ENCODE assay signal across 9 cellular contexts in the genomic region with DNA sequence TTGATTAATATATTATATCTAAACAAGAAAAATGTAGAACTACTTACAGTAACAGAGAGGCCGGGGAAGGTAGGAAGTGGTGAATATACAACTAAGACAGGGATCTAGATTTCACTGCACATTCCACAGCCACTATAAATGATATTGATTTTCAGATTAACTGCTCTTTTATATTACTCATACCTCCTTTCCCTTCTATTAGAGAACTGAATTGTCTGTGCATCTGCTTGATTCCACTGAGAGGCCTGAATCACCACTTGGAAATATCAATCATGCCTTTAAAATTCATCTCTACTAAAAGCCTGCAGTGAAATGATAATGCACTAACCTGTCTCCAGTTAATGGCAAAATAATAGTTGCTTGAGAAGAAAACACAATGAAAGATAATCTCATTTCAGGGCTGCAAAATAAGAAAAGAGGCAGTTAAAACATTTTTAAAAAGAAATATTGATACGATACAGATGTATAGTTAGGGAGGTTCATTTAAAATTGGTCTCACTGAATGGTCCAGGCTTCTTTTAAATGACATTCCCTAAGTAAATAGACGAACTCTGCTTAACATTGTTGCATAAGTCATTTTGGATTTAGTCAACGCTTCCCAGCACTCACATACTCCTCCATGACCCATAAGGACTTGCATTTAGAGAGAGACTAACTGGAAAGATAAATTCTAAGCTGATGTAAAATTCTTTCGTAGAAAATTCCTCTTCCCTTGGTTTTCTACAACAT. TPM values are rescaled to one million over a fixed set of nuclear protein-coding genes. Genes with fewer than 3 reads are reported as not detected.
DNase-seq lines count a peak whose midpoint lies in the region; ATAC-seq and TF ChIP-seq lines count a peak whose summit lies in the region.
"Had no signal": no experiment of that assay in that cellular context is flagged by ENCODE, and none has a peak within 500 bp of the region (broad histone marks: within the 10 kb centered on the region; RNA-seq: fewer than 3 reads in every experiment).

No MANE protein-coding gene starts in this region.

- peaks cover 57% of the 10 kb centered on the region for H3K79me2 ChIP-seq in GM23248 (ENCODE audit: insufficient read depth)

- POLR2A ChIA-PET in Panc1 (lab: Charles Lee) = no interaction called here

- H3K36me3 ChIP-seq in GM23248 (ENCODE audit: low read depth) (peaks cover 35% of the 10 kb centered on the region), Panc1 (ENCODE audit: control insufficient read depth, insufficient read depth, low read length) (peaks cover 21% of the 10 kb centered on the region), rectal smooth muscle tissue (ENCODE audit: control insufficient read depth, insufficient read depth, low read length) (no peaks in the 10 kb centered on the region), left lung (peaks cover 0 to 36% of the 10 kb centered on the region in 2 donors)

- H3K4me3 ChIP-seq in GM23248 = peak overlapping the region; percentile 80
- peak overlapping the region; percentile 85 to 93; a peak in 2 of 4 replicates for H3K4me3 ChIP-seq in Panc1 (ENCODE audit: low read depth in 2 of 2, low read length in 2 of 2)
- peak overlapping the region; percentile 90 for H3K4me3 ChIP-seq in coronary artery
- H3K4me3 ChIP-seq in rectal smooth muscle tissue (ENCODE audit: low read length) = peak overlapping the region; percentile 88
- H3K4me3 ChIP-seq in left lung = no peak overlapping the region

- no peak for TF ChIP-seq CTCF in Panc1 (IDR thresholded peaks at IDR 0.05)
- no peak for TF ChIP-seq CTCF in coronary artery (IDR thresholded peaks at IDR 0.05)
- no peak for TF ChIP-seq CTCF in left lung (IDR thresholded peaks at IDR 0.05)

- H2AFZ ChIP-seq in GM23248 = 0 out of 2 replicates have a peak overlapping the region, but pooled peaks have one; percentile 8

- WGBS in GM23248 (ENCODE audit: low coverage in 1 of 2, low lambda C conversion rate in 2 of 2, missing lambda C conversion rate in 2 of 2), 2 experiments = 44 to 48% methylated on average over 5 of the region's 5 CpGs

- peak overlapping the region; percentile 84 for H3K9ac ChIP-seq in GM23248
- no peak overlapping the region for H3K9ac ChIP-seq in rectal smooth muscle tissue (ENCODE audit: low read length)

- no peaks in the 10 kb centered on the region for H3K9me3 ChIP-seq in GM23248 (ENCODE audit: low read depth)
- H3K9me3 ChIP-seq in Panc1 (ENCODE audit: control insufficient read depth, insufficient read depth, low read depth, low read length) = no peaks in the 10 kb centered on the region
- no peaks in the 10 kb centered on the region for H3K9me3 ChIP-seq in left lung

- peak overlapping the region; percentile 76 for H3K27ac ChIP-seq in GM23248
- peak overlapping the region; percentile 74; the same call in 1 of the 2 replicates for H3K27ac ChIP-seq in Panc1 (ENCODE audit: low read length)
- H3K27ac ChIP-seq in coronary artery = peak overlapping the region in 1 of 2 donors; percentile 35
- peak overlapping the region; percentile 57 for H3K27ac ChIP-seq in rectal smooth muscle tissue (ENCODE audit: low read depth, low read length)
- peak overlapping the region in 1 of 2 donors; percentile 45 for H3K27ac ChIP-seq in left lung

- peak; percentile 60 for DNase-seq in GM23248
- DNase-seq in Panc1 (ENCODE audit: low read depth, low spot score) = no peak
- no peak for DNase-seq in coronary artery (ENCODE audit: low spot score)
- no peak for DNase-seq in left lung
- no peak for DNase-seq in NCI-H226
- DNase-seq: foreskin melanocyte, NCI-H774 had no signal

- H4K20me1 ChIP-seq in GM23248 (ENCODE audit: insufficient read depth) = no peaks in the 10 kb centered on the region

- ATAC-seq in Panc1 = no peak
- ATAC-seq in left lung = no peak
- no peak for ATAC-seq in HG03432 (IDR thresholded peaks at IDR 0.05; ENCODE audit: unreplicated experiment)

- CTCF ChIA-PET in Panc1 (lab: Charles Lee) = no interaction called here

- intact Hi-C loops in Panc1 (cut with micrococcal nuclease; ENCODE audit: unreplicated experiment) (no loop called here), left lung (cut with DNase I) (no loop called here)

- H3K27me3 ChIP-seq in GM23248 (replicated peaks; ENCODE audit: insufficient read depth) = no peaks in the 10 kb centered on the region
- no peaks in the 10 kb centered on the region for H3K27me3 ChIP-seq in Panc1 (ENCODE audit: control insufficient read depth, insufficient read depth, low read length)
- no peaks in the 10 kb centered on the region for H3K27me3 ChIP-seq in rectal smooth muscle tissue (ENCODE audit: control insufficient read depth, insufficient read depth, low read length)
- H3K27me3 ChIP-seq in left lung = no peaks in the 10 kb centered on the region

- H3K4me1 ChIP-seq in GM23248 (ENCODE audit: insufficient read depth) (peaks cover 43% of the 10 kb centered on the region), Panc1 (ENCODE audit: control insufficient read depth, insufficient read depth, low read length) (peaks cover 28% of the 10 kb centered on the region), rectal smooth muscle tissue (ENCODE audit: control insufficient read depth, insufficient read depth, low read length) (peaks cover 12% of the 10 kb centered on the region), left lung (peaks cover 11 to 54% of the 10 kb centered on the region in 2 donors)

- no peaks in the 10 kb centered on the region for H3K9me2 ChIP-seq in GM23248 (ENCODE audit: insufficient read depth)

- H3K4me2 ChIP-seq in GM23248 (ENCODE audit: unreplicated experiment) = peak overlapping the region; percentile 93

- peaks cover 41% of the 10 kb centered on the region for H3F3A ChIP-seq in GM23248 (ENCODE audit: insufficient read depth)

- BruUV-seq in Panc1 (replicated peaks; lab: Mats Ljungman, UMichigan) = no TSS peak

- in situ Hi-C loops in GM23248 (cut with MboI) = no loop called here
- in situ Hi-C loops in Panc1 (cut with HindIII; ENCODE audit: low pct_unique_long_range_greater_than_20kb, low sequenced_read_pairs) = no loop called here

RNA-seq across cellular contexts. Expression of a gene that starts 3.8 kb away (rescaled TPM):
- total RNA-seq in GM23248 (2014; rRNA removed; shearing (Covaris generic)) = 84.0 and 87.5 TPM in 2 replicates
- polyA plus RNA-seq in GM23248 (2016; fragmentation: Nextera tagmentation; extraction: Ambion mirVana) = 74.9 and 77.2 TPM in 2 replicates
- total RNA-seq in Panc1 (2021; ENCODE audit: unreplicated experiment) = 27.8 TPM
- polyA plus RNA-seq in Panc1 (2012; ENCODE audit: insufficient read length) = 14.8 TPM
- total RNA-seq in left lung = 10 to 100 TPM; 45.6 to 73.3 TPM

Comparison
In these comparisons a context has a peak if more than half of its experiments do, and no peak if none do; other contexts are left out.
1. H3K4me3 ChIP-seq: peak in GM23248 (single experiment), Panc1 (2 of 2), coronary artery (single experiment) and rectal smooth muscle tissue (single experiment); none in left lung (0 of 2).